1 cellular context compared by ENCODE assay signal in the genomic region with DNA sequence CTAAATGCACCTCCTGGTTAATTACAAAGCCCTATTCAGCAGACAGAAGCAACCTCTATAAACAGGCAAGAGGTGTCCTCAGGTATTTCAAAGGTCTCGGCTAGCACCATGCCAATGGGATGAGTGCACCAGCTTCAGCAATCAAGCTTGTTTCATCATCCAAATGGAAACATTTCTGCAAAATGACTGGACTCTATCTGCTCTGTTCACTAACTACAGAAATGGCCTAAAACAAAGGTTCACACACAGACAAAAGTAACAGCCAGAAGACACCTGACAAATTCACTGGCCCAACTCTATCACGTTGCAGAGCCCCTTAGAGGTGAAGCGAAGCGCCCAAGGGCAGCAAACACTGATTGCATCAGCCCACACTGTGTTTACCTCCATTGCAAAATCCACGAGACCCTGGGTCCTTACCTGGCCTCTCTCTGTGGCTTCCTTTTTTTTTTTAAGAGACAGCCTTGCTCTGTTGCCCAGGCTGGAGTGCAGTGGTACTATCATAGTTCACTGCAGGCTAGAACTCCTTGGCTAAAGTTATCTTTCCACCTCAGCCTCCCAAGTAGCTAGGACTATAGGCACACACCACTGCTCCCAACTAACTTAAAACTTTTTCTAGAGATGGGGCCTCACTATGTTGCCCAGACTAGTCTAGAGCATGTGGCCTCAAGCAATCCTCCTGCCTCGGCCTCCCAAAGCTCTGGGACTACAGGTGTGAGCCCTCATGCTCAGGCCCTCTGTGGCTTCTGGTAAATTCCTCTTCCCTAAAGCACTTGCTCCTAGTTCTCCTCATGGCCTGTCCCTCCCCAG.
TF ChIP-seq lines count a peak whose summit lies in the region.

No MANE protein-coding gene starts in this region.

TF ChIP-seq in HepG2, 621 proteins besides CTCF, POLR2A, EP300 and RAD21 (continued from another document and continues in another):
- TF ChIP-seq, protein P1, sequence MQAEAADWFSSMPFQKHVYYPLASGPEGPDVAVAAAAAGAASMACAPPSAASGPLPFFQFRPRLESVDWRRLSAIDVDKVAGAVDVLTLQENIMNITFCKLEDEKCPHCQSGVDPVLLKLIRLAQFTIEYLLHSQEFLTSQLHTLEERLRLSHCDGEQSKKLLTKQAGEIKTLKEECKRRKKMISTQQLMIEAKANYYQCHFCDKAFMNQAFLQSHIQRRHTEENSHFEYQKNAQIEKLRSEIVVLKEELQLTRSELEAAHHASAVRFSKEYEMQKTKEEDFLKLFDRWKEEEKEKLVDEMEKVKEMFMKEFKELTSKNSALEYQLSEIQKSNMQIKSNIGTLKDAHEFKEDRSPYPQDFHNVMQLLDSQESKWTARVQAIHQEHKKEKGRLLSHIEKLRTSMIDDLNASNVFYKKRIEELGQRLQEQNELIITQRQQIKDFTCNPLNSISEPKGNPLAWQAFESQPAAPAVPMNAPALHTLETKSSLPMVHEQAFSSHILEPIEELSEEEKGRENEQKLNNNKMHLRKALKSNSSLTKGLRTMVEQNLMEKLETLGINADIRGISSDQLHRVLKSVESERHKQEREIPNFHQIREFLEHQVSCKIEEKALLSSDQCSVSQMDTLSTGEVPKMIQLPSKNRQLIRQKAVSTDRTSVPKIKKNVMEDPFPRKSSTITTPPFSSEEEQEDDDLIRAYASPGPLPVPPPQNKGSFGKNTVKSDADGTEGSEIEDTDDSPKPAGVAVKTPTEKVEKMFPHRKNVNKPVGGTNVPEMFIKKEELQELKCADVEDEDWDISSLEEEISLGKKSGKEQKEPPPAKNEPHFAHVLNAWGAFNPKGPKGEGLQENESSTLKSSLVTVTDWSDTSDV (CRISPR knock-in tag; IDR thresholded peaks at IDR 0.05), result no peak
- TF ChIP-seq, protein P2, sequence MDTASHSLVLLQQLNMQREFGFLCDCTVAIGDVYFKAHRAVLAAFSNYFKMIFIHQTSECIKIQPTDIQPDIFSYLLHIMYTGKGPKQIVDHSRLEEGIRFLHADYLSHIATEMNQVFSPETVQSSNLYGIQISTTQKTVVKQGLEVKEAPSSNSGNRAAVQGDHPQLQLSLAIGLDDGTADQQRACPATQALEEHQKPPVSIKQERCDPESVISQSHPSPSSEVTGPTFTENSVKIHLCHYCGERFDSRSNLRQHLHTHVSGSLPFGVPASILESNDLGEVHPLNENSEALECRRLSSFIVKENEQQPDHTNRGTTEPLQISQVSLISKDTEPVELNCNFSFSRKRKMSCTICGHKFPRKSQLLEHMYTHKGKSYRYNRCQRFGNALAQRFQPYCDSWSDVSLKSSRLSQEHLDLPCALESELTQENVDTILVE (CRISPR knock-in tag; IDR thresholded peaks at IDR 0.05), result peak; percentile 86
- TF ChIP-seq ZNF883 (CRISPR knock-in tag; IDR thresholded peaks at IDR 0.05; ENCODE audit: not compliant biosample characterization), result no peak
- TF ChIP-seq ZSCAN21 (CRISPR knock-in tag; IDR thresholded peaks at IDR 0.05; ENCODE audit: borderline replicate concordance), result 0 out of 2 replicates have a peak, but pooled peaks have one; percentile 3
- TF ChIP-seq, protein P3, sequence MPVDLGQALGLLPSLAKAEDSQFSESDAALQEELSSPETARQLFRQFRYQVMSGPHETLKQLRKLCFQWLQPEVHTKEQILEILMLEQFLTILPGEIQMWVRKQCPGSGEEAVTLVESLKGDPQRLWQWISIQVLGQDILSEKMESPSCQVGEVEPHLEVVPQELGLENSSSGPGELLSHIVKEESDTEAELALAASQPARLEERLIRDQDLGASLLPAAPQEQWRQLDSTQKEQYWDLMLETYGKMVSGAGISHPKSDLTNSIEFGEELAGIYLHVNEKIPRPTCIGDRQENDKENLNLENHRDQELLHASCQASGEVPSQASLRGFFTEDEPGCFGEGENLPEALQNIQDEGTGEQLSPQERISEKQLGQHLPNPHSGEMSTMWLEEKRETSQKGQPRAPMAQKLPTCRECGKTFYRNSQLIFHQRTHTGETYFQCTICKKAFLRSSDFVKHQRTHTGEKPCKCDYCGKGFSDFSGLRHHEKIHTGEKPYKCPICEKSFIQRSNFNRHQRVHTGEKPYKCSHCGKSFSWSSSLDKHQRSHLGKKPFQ (CRISPR knock-in tag; IDR thresholded peaks at IDR 0.05; ENCODE audit: insufficient replicate concordance), result peak; percentile 67
- TF ChIP-seq, protein P4, sequence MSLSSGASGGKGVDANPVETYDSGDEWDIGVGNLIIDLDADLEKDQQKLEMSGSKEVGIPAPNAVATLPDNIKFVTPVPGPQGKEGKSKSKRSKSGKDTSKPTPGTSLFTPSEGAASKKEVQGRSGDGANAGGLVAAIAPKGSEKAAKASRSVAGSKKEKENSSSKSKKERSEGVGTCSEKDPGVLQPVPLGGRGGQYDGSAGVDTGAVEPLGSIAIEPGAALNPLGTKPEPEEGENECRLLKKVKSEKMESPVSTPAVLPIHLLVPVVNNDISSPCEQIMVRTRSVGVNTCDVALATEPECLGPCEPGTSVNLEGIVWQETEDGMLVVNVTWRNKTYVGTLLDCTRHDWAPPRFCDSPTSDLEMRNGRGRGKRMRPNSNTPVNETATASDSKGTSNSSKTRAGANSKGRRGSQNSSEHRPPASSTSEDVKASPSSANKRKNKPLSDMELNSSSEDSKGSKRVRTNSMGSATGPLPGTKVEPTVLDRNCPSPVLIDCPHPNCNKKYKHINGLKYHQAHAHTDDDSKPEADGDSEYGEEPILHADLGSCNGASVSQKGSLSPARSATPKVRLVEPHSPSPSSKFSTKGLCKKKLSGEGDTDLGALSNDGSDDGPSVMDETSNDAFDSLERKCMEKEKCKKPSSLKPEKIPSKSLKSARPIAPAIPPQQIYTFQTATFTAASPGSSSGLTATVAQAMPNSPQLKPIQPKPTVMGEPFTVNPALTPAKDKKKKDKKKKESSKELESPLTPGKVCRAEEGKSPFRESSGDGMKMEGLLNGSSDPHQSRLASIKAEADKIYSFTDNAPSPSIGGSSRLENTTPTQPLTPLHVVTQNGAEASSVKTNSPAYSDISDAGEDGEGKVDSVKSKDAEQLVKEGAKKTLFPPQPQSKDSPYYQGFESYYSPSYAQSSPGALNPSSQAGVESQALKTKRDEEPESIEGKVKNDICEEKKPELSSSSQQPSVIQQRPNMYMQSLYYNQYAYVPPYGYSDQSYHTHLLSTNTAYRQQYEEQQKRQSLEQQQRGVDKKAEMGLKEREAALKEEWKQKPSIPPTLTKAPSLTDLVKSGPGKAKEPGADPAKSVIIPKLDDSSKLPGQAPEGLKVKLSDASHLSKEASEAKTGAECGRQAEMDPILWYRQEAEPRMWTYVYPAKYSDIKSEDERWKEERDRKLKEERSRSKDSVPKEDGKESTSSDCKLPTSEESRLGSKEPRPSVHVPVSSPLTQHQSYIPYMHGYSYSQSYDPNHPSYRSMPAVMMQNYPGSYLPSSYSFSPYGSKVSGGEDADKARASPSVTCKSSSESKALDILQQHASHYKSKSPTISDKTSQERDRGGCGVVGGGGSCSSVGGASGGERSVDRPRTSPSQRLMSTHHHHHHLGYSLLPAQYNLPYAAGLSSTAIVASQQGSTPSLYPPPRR (CRISPR knock-in tag; IDR thresholded peaks at IDR 0.05; ENCODE audit: borderline replicate concordance), result peak; percentile 89
- TF ChIP-seq WIZ (CRISPR knock-in tag; IDR thresholded peaks at IDR 0.05), result no peak
- TF ChIP-seq, protein P5, sequence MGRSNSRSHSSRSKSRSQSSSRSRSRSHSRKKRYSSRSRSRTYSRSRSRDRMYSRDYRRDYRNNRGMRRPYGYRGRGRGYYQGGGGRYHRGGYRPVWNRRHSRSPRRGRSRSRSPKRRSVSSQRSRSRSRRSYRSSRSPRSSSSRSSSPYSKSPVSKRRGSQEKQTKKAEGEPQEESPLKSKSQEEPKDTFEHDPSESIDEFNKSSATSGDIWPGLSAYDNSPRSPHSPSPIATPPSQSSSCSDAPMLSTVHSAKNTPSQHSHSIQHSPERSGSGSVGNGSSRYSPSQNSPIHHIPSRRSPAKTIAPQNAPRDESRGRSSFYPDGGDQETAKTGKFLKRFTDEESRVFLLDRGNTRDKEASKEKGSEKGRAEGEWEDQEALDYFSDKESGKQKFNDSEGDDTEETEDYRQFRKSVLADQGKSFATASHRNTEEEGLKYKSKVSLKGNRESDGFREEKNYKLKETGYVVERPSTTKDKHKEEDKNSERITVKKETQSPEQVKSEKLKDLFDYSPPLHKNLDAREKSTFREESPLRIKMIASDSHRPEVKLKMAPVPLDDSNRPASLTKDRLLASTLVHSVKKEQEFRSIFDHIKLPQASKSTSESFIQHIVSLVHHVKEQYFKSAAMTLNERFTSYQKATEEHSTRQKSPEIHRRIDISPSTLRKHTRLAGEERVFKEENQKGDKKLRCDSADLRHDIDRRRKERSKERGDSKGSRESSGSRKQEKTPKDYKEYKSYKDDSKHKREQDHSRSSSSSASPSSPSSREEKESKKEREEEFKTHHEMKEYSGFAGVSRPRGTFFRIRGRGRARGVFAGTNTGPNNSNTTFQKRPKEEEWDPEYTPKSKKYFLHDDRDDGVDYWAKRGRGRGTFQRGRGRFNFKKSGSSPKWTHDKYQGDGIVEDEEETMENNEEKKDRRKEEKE (IDR thresholded peaks at IDR 0.05), result no peak
- TF ChIP-seq, protein P6, sequence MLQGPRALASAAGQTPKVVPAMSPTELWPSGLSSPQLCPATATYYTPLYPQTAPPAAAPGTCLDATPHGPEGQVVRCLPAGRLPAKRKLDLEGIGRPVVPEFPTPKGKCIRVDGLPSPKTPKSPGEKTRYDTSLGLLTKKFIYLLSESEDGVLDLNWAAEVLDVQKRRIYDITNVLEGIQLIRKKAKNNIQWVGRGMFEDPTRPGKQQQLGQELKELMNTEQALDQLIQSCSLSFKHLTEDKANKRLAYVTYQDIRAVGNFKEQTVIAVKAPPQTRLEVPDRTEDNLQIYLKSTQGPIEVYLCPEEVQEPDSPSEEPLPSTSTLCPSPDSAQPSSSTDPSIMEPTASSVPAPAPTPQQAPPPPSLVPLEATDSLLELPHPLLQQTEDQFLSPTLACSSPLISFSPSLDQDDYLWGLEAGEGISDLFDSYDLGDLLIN (CRISPR knock-in tag; IDR thresholded peaks at IDR 0.05; ENCODE audit: borderline replicate concordance), result no peak
- TF ChIP-seq ZFP36 (IDR thresholded peaks at IDR 0.05; ENCODE audit: borderline replicate concordance, low read depth, low read length, partially characterized antibody), result no peak
- no peak for TF ChIP-seq PCBP2 (optimal IDR thresholded peaks at IDR 0.05; ENCODE audit: low read depth, low read length, poor library complexity, severe bottlenecking)
- peak; percentile 52; the same call in 1 of the 2 replicates for TF ChIP-seq ZNF232 (CRISPR knock-in tag; IDR thresholded peaks at IDR 0.05; ENCODE audit: borderline replicate concordance)
- peak; percentile 55 for TF ChIP-seq ELF1 (CRISPR knock-in tag; IDR thresholded peaks at IDR 0.05)
- TF ChIP-seq, protein P7, sequence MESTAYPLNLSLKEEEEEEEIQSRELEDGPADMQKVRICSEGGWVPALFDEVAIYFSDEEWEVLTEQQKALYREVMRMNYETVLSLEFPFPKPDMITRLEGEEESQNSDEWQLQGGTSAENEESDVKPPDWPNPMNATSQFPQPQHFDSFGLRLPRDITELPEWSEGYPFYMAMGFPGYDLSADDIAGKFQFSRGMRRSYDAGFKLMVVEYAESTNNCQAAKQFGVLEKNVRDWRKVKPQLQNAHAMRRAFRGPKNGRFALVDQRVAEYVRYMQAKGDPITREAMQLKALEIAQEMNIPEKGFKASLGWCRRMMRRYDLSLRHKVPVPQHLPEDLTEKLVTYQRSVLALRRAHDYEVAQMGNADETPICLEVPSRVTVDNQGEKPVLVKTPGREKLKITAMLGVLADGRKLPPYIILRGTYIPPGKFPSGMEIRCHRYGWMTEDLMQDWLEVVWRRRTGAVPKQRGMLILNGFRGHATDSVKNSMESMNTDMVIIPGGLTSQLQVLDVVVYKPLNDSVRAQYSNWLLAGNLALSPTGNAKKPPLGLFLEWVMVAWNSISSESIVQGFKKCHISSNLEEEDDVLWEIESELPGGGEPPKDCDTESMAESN (CRISPR knock-in tag; conservative IDR thresholded peaks at IDR 0.05), result 0 out of 2 replicates have a peak, but pooled peaks have one; percentile 49
- TF ChIP-seq, protein P8, sequence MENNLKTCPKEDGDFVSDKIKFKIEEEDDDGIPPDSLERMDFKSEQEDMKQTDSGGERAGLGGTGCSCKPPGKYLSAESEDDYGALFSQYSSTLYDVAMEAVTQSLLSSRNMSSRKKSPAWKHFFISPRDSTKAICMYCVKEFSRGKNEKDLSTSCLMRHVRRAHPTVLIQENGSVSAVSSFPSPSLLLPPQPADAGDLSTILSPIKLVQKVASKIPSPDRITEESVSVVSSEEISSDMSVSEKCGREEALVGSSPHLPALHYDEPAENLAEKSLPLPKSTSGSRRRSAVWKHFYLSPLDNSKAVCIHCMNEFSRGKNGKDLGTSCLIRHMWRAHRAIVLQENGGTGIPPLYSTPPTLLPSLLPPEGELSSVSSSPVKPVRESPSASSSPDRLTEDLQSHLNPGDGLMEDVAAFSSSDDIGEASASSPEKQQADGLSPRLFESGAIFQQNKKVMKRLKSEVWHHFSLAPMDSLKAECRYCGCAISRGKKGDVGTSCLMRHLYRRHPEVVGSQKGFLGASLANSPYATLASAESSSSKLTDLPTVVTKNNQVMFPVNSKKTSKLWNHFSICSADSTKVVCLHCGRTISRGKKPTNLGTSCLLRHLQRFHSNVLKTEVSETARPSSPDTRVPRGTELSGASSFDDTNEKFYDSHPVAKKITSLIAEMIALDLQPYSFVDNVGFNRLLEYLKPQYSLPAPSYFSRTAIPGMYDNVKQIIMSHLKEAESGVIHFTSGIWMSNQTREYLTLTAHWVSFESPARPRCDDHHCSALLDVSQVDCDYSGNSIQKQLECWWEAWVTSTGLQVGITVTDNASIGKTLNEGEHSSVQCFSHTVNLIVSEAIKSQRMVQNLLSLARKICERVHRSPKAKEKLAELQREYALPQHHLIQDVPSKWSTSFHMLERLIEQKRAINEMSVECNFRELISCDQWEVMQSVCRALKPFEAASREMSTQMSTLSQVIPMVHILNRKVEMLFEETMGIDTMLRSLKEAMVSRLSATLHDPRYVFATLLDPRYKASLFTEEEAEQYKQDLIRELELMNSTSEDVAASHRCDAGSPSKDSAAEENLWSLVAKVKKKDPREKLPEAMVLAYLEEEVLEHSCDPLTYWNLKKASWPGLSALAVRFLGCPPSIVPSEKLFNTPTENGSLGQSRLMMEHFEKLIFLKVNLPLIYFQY (CRISPR knock-in tag; IDR thresholded peaks at IDR 0.05; ENCODE audit: borderline replicate concordance), result peak; percentile 77
- TF ChIP-seq ZNF709 (CRISPR knock-in tag; IDR thresholded peaks at IDR 0.05), result no peak; the same call in 1 of the 2 replicates
- no peak for TF ChIP-seq PHF20 (CRISPR knock-in tag; IDR thresholded peaks at IDR 0.05)
- TF ChIP-seq MTA3 (CRISPR knock-in tag; IDR thresholded peaks at IDR 0.05), result no peak
- TF ChIP-seq, protein P9, sequence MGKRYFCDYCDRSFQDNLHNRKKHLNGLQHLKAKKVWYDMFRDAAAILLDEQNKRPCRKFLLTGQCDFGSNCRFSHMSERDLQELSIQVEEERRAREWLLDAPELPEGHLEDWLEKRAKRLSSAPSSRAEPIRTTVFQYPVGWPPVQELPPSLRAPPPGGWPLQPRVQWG (CRISPR knock-in tag; IDR thresholded peaks at IDR 0.05; ENCODE audit: borderline replicate concordance, low read depth), result no peak
- TF ChIP-seq ZNF816 (CRISPR knock-in tag; IDR thresholded peaks at IDR 0.05; ENCODE audit: borderline replicate concordance), result no peak
- TF ChIP-seq NR3C1 (CRISPR knock-in tag; IDR thresholded peaks at IDR 0.05), result no peak
- TF ChIP-seq, protein P10, sequence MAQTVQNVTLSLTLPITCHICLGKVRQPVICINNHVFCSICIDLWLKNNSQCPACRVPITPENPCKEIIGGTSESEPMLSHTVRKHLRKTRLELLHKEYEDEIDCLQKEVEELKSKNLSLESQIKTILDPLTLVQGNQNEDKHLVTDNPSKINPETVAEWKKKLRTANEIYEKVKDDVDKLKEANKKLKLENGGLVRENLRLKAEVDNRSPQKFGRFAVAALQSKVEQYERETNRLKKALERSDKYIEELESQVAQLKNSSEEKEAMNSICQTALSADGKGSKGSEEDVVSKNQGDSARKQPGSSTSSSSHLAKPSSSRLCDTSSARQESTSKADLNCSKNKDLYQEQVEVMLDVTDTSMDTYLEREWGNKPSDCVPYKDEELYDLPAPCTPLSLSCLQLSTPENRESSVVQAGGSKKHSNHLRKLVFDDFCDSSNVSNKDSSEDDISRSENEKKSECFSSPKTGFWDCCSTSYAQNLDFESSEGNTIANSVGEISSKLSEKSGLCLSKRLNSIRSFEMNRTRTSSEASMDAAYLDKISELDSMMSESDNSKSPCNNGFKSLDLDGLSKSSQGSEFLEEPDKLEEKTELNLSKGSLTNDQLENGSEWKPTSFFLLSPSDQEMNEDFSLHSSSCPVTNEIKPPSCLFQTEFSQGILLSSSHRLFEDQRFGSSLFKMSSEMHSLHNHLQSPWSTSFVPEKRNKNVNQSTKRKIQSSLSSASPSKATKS (CRISPR knock-in tag; IDR thresholded peaks at IDR 0.05), result 0 out of 2 replicates have a peak, but pooled peaks have one; percentile 83
